ENCODE assay signal across 1 cellular context in genomic region chr21:46129846-46130651, GRCh38.
TF ChIP-seq lines count a peak whose summit lies in the region.

No MANE protein-coding gene starts in this region.

TF ChIP-seq in IMR-90, 13 proteins besides CTCF, POLR2A, EP300 and RAD21 (continued from another document):
- TF ChIP-seq, protein P1, sequence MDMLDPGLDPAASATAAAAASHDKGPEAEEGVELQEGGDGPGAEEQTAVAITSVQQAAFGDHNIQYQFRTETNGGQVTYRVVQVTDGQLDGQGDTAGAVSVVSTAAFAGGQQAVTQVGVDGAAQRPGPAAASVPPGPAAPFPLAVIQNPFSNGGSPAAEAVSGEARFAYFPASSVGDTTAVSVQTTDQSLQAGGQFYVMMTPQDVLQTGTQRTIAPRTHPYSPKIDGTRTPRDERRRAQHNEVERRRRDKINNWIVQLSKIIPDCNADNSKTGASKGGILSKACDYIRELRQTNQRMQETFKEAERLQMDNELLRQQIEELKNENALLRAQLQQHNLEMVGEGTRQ (IDR thresholded peaks at IDR 0.05; ENCODE audit: low read depth, low read length) = no peak
TF ChIP-seq in IMR-90: peak in this region for 0.
